Comparison of ENCODE assay signal across 8 cellular contexts in genomic region chr20:561437-562231, GRCh38. TPM values are rescaled to one million over a fixed set of nuclear protein-coding genes. Genes with fewer than 3 reads are reported as not detected.
DNase-seq lines count a peak whose midpoint lies in the region; ATAC-seq and TF ChIP-seq lines count a peak whose summit lies in the region.

No MANE protein-coding gene starts in this region.

- H3K79me2 ChIP-seq in SU-DHL-6 (ENCODE audit: insufficient read depth, low read length), result no peaks in the 10 kb centered on the region

- no peak overlapping the region for H3K4me2 ChIP-seq in SU-DHL-6 (ENCODE audit: low read depth, low read length, poor library complexity, severe bottlenecking)

- H3K4me1 ChIP-seq in ascending aorta (no peaks in the 10 kb centered on the region), gastrocnemius medialis (peaks cover 0 to 6% of the 10 kb centered on the region in 2 donors)

- POLR2A ChIA-PET in AG04450 (lab: Yijun Ruan, JAX), result no interaction called here

- no peaks in the 10 kb centered on the region for H3K9me3 ChIP-seq in AG04450 (ENCODE audit: control insufficient read depth, insufficient read depth, low read length)
- H3K9me3 ChIP-seq in SU-DHL-6 (ENCODE audit: insufficient read depth, low read length), result no peaks in the 10 kb centered on the region
- H3K9me3 ChIP-seq in ascending aorta, result no peaks in the 10 kb centered on the region
- H3K9me3 ChIP-seq in gastrocnemius medialis, result no peaks in the 10 kb centered on the region

- no peaks in the 10 kb centered on the region for H3F3A ChIP-seq in SU-DHL-6 (ENCODE audit: insufficient read depth)

- no peak overlapping the region for H3K9ac ChIP-seq in SU-DHL-6 (ENCODE audit: low read length)

- H2AFZ ChIP-seq in SU-DHL-6 (ENCODE audit: low read depth, low read length, severe bottlenecking), result no peak overlapping the region

- H4K20me1 ChIP-seq in SU-DHL-6 (ENCODE audit: low read depth, low read length), result no peaks in the 10 kb centered on the region

- intact Hi-C loops in ascending aorta (cut with DNase I) (loop anchor here (1.0 kb wide), 1 partner anchor 178 kb away; no protein-coding TSS in a partner anchor), gastrocnemius medialis (cut with DNase I; ENCODE audit: low total_unique reads) (loop anchor here (1.0 kb wide), 2 partner anchors 84 to 178 kb away; no protein-coding TSS in a partner anchor)

- TF ChIP-seq CTCF in AG04450 (IDR thresholded peaks at IDR 0.05; ENCODE audit: low read depth, low read length) (peak; percentile 100), GM13977 (IDR thresholded peaks at IDR 0.05; ENCODE audit: extremely low read depth, insufficient read depth, missing control alignments) (peak; percentile 95), SU-DHL-6 (IDR thresholded peaks at IDR 0.05; ENCODE audit: insufficient read depth, low read length, poor library complexity, severe bottlenecking) (peak; percentile 62), ascending aorta (IDR thresholded peaks at IDR 0.05) (peak; percentile 81 to 93 (median 82)), gastrocnemius medialis (IDR thresholded peaks at IDR 0.05 in 4 of 5, conservative IDR thresholded peaks at IDR 0.05 in 1 of 5) (peak; percentile 89 to 98 (median 95))

- H3K27ac ChIP-seq in AG04450 (ENCODE audit: low read depth, low read length) (no peak overlapping the region), SU-DHL-6 (ENCODE audit: low read depth, low read length) (no peak overlapping the region), ascending aorta (no peak overlapping the region), gastrocnemius medialis (no peak overlapping the region)

- H3K27me3 ChIP-seq in AG04450 (ENCODE audit: control insufficient read depth, insufficient read depth, low read length) (peaks cover 16% of the 10 kb centered on the region), SU-DHL-6 (ENCODE audit: low read length) (no peaks in the 10 kb centered on the region), ascending aorta (no peaks in the 10 kb centered on the region), gastrocnemius medialis (no peaks in the 10 kb centered on the region)

- no peak overlapping the region for H3K4me3 ChIP-seq in AG04450 (ENCODE audit: low read depth, low read length)
- H3K4me3 ChIP-seq in SU-DHL-6 (ENCODE audit: insufficient read depth, low read length, poor library complexity, severe bottlenecking), result no peak overlapping the region
- H3K4me3 ChIP-seq in ascending aorta, result no peak overlapping the region
- H3K4me3 ChIP-seq in gastrocnemius medialis, result no peak overlapping the region

- CTCF ChIA-PET in AG04450 (lab: Charles Lee), result interaction anchor here (0.6 to 5.4 kb wide), 24 partner anchors 9 to 207 kb away, joined by 3 to 82 read pairs (median 4); partner anchors contain the start of gene CSNK2A1

- in situ Hi-C loops in GM13977 (cut with MboI; ENCODE audit: low pct_unique_long_range_greater_than_20kb, low sequenced_read_pairs, unreplicated experiment) (loop anchor here (10.0 to 25.0 kb wide), 2 partner anchors 83 to 176 kb away; no protein-coding TSS in a partner anchor), gastrocnemius medialis (cut with MboI; ENCODE audit: low sequenced_read_pairs in 4 of 4) (loop anchor here (5.0 to 10.0 kb wide), 3 partner anchors 81 to 176 kb away; no protein-coding TSS in a partner anchor)

- H3K9me2 ChIP-seq in SU-DHL-6 (replicated peaks; ENCODE audit: insufficient read depth, low read length), result no peaks in the 10 kb centered on the region

- H3K36me3 ChIP-seq in SU-DHL-6 (ENCODE audit: low read length), result no peaks in the 10 kb centered on the region
- no peaks in the 10 kb centered on the region for H3K36me3 ChIP-seq in ascending aorta
- H3K36me3 ChIP-seq in gastrocnemius medialis, result no peaks in the 10 kb centered on the region

- TF ChIP-seq POLR2A in gastrocnemius medialis (IDR thresholded peaks at IDR 0.05) (no peak), GM18505 (IDR thresholded peaks at IDR 0.05; ENCODE audit: borderline replicate concordance, extremely low read depth, insufficient read depth, insufficient read length) (no peak)

- DNase-seq in AG04450 (ENCODE audit: low read depth, low spot score), result peak; percentile 16
- peak; percentile 84 for DNase-seq in GM13977 (ENCODE audit: low spot score)
- peak; percentile 39 for DNase-seq in NCI-H1092 treated with DMSO at 0.1 percent for 48 hours (lab: John Stamatoyannopoulos, UW)
- DNase-seq in ascending aorta (ENCODE audit: low spot score in 2 of 2), result peak in 1 of 2 donors; percentile 68
- DNase-seq in hippocampal formation (lab: John Stamatoyannopoulos, UW), result peak; percentile 42 to 65
- peak; percentile 40 to 55 for DNase-seq in gastrocnemius medialis

- ATAC-seq in gastrocnemius medialis (peak; percentile 82 to 88), GM18505 (IDR thresholded peaks at IDR 0.05; ENCODE audit: unreplicated experiment) (no peak)

RNA-seq across cellular contexts. Expression of gene CSNK2A1, which starts 18.0 kb away (rescaled TPM):
- polyA plus RNA-seq in AG04450 (2011; rRNA removed), result 110 and 136 TPM in 2 replicates
- 150 and 160 TPM in 2 replicates for polyA minus RNA-seq in AG04450 (2011; rRNA and poly(A)+ RNA removed)
- total RNA-seq in ascending aorta, result 74.1 TPM
- total RNA-seq in gastrocnemius medialis, result 100 to 1,000 TPM; 108 to 180 (median 157) TPM

RNA-seq across cellular contexts. Expression of gene TCF15, which starts 48.5 kb away (rescaled TPM):
- polyA plus RNA-seq in AG04450 (2011; rRNA removed), result not detected in 2 replicates
- polyA minus RNA-seq in AG04450 (2011; rRNA and poly(A)+ RNA removed), result not detected in 2 replicates
- 8.3 TPM for total RNA-seq in ascending aorta
- total RNA-seq in gastrocnemius medialis, result 10 to 100 TPM in 1 of 4 donors, 1 to 10 TPM in 3; 3.6 to 10.7 (median 4.1) TPM
